ENCODE assay signal across 14 cellular contexts in the genomic region with DNA sequence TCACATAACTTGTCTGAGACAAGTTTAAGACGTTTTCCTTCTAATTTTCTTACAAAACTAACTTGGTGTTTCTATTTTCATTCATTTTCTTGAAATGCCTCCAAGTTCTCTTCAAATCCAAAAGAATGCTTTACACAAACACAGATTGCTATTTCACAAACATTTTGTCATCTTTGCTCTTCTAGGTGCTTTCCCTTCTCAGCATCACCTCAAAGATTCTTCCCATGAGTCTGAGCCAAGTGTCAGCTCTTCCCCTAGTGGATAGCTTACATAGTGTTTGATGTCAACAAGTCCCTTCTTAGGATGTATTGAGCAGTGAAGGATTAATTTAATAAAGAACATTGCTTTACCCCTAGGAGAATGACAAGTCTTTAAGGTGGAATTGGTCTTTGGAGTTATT. TPM values are rescaled to one million over a fixed set of nuclear protein-coding genes. Genes with fewer than 3 reads are reported as not detected.
A peak's percentile ranks its signal among the peaks of the same experiment; 100 is the strongest.
DNase-seq lines count a peak whose midpoint lies in the region; ATAC-seq, FAIRE-seq and TF ChIP-seq lines count a peak whose summit lies in the region.
"Had no signal": no experiment of that assay in that cellular context is flagged by ENCODE, and none has a peak within 500 bp of the region (broad histone marks: within the 10 kb centered on the region; RNA-seq: fewer than 3 reads in every experiment).

No MANE protein-coding gene starts in this region.

- H3K4me1 ChIP-seq in IMR-90 (ENCODE audit: control insufficient read depth, insufficient read depth, low read length): peaks cover 7% of the 10 kb centered on the region
- no peaks in the 10 kb centered on the region for H3K4me1 ChIP-seq in mesendoderm (ENCODE audit: control insufficient read depth, low read depth, low read length)

- no peaks in the 10 kb centered on the region for H3K9me1 ChIP-seq in IMR-90 (ENCODE audit: insufficient read depth, low read length)

- H3K79me1 ChIP-seq in IMR-90 (ENCODE audit: low read depth in 1 of 2, low read length in 2 of 2) (peaks cover 6 to 9% of the 10 kb centered on the region in 2 experiments; a peak in 3 of 4 replicates), mesendoderm (ENCODE audit: low read length) (no peaks in the 10 kb centered on the region)

- in situ Hi-C loops in IMR-90 (cut with MboI; ENCODE audit: low sequenced_read_pairs): no loop called here

- H2BK20ac ChIP-seq in IMR-90 (ENCODE audit: low read depth, low read length): no peak overlapping the region

- TF ChIP-seq POLR2A in IMR-90 (IDR thresholded peaks at IDR 0.05; ENCODE audit: low read depth, low read length): no peak

- H3K56ac ChIP-seq in IMR-90 (ENCODE audit: extremely low read depth, insufficient read depth, low read length): no peak overlapping the region
- H3K56ac ChIP-seq in mesendoderm (ENCODE audit: low read length): no peak overlapping the region

- no CpG with 5 or more reads among the region's 1 CpG for WGBS in IMR-90 (ENCODE audit: extremely low coverage in 2 of 2, insufficient read length in 1 of 2), 2 experiments
- WGBS in mesendoderm (ENCODE audit: extremely low coverage, insufficient coverage, low lambda C conversion rate): 100% methylated on average over 1 of the region's 1 CpG

- H3K4me3 ChIP-seq in IMR-90 (ENCODE audit: insufficient read depth, low read depth, low read length) (no peak overlapping the region), bronchial epithelial cell (ENCODE audit: low read depth, low read length) (no peak overlapping the region), mesendoderm (ENCODE audit: low read length) (no peak overlapping the region)

- no peaks in the 10 kb centered on the region for H3K27me3 ChIP-seq in IMR-90 (ENCODE audit: control insufficient read depth, insufficient read depth, low read length)
- H3K27me3 ChIP-seq in bronchial epithelial cell (ENCODE audit: control insufficient read depth, insufficient read depth, low read length): no peaks in the 10 kb centered on the region
- no peaks in the 10 kb centered on the region for H3K27me3 ChIP-seq in mesendoderm (ENCODE audit: insufficient read depth, low read length, poor library complexity)

- ATAC-seq in IMR-90 (ENCODE audit: low read depth) (peak; percentile 50), GM21447 (IDR thresholded peaks at IDR 0.05; ENCODE audit: unreplicated experiment) (no peak)
- ATAC-seq: activated naive CD8-positive, alpha-beta T cell treated with anti-CD3 and anti-CD28 coated beads, Interleukin-2, amount 50 U/mL, for 24 hours; CD8-positive, alpha-beta T cell; Panc1 had no signal

- H4K8ac ChIP-seq in IMR-90 (ENCODE audit: low read depth in 2 of 2, low read length in 2 of 2) (no peak overlapping the region), mesendoderm (ENCODE audit: low read depth, low read length) (no peak overlapping the region)

- no peak for FAIRE-seq in bronchial epithelial cell (lab: Jason Lieb, UNC)

- peak overlapping the region; percentile 19; the same call in 1 of the 2 replicates for H3K4me2 ChIP-seq in IMR-90 (ENCODE audit: low read depth, low read length)
- H3K4me2 ChIP-seq in mesendoderm (ENCODE audit: low read length): no peak overlapping the region

- no peak overlapping the region for H2BK15ac ChIP-seq in IMR-90 (ENCODE audit: low read depth, low read length)
- no peak overlapping the region for H2BK15ac ChIP-seq in mesendoderm (replicated peaks; ENCODE audit: low read depth)

- no peak overlapping the region for H4K5ac ChIP-seq in IMR-90 (ENCODE audit: low read depth, low read length)
- H4K5ac ChIP-seq in mesendoderm (ENCODE audit: low read length): no peak overlapping the region

- H3K23ac ChIP-seq in IMR-90 (ENCODE audit: low read depth, low read length) (no peak overlapping the region), mesendoderm (ENCODE audit: low read length) (no peak overlapping the region)

- H3K4ac ChIP-seq in IMR-90 (ENCODE audit: low read depth, low read length) (no peak overlapping the region), mesendoderm (ENCODE audit: low read depth, low read length) (no peak overlapping the region)

- H3K27ac ChIP-seq in IMR-90 (ENCODE audit: insufficient read depth, low read length): peak overlapping the region; percentile 33; the same call in 1 of the 2 replicates
- no peak overlapping the region for H3K27ac ChIP-seq in mesendoderm (ENCODE audit: low read depth, low read length)

- H3K79me2 ChIP-seq in mesendoderm (ENCODE audit: control insufficient read depth, insufficient read depth, low read length): no peaks in the 10 kb centered on the region

- no peaks in the 10 kb centered on the region for H4K20me1 ChIP-seq in IMR-90 (ENCODE audit: insufficient read depth, low read length)

- TF ChIP-seq CTCF in AG09319 (IDR thresholded peaks at IDR 0.05; ENCODE audit: low read depth, low read length): peak; percentile 9
- TF ChIP-seq CTCF in IMR-90 (conservative IDR thresholded peaks at IDR 0.05; ENCODE audit: low read depth, low read length): peak; percentile 31; the same call in 1 of the 2 replicates
- TF ChIP-seq CTCF in bronchial epithelial cell (IDR thresholded peaks at IDR 0.05; ENCODE audit: insufficient read depth, low read length, severe bottlenecking): no peak
- no peak for TF ChIP-seq CTCF in GM10248 (IDR thresholded peaks at IDR 0.05; ENCODE audit: control extremely low read depth, extremely low read depth, low read depth, missing control alignments)

- H3K36me3 ChIP-seq in IMR-90 (ENCODE audit: control insufficient read depth, insufficient read depth, low read length) (no peaks in the 10 kb centered on the region), bronchial epithelial cell (ENCODE audit: control insufficient read depth, insufficient read depth, low read length) (no peaks in the 10 kb centered on the region), mesendoderm (ENCODE audit: control insufficient read depth, insufficient read depth, low read length) (no peaks in the 10 kb centered on the region)

- no peak overlapping the region for H2AK9ac ChIP-seq in IMR-90 (replicated peaks; ENCODE audit: low read depth, low read length, poor library complexity)

- no peak overlapping the region for H3K14ac ChIP-seq in IMR-90 (replicated peaks; ENCODE audit: low read depth, low read length)

- H2BK120ac ChIP-seq in IMR-90 (ENCODE audit: low read depth, low read length) (no peak overlapping the region; the same call in 1 of the 2 replicates), mesendoderm (ENCODE audit: low read depth, low read length) (no peak overlapping the region)

- CTCF ChIA-PET in IMR-90 (lab: Yijun Ruan, JAX) (interaction anchor here (0.9 to 1.1 kb wide), 2 partner anchors 21 to 238 kb away, joined by 3 read pairs; no protein-coding TSS in a partner anchor), GM10248 (lab: Yijun Ruan, JAX) (no interaction called here)

- intact Hi-C loops in IMR-90 (cut with micrococcal nuclease): no loop called here

- H2AK5ac ChIP-seq in IMR-90 (ENCODE audit: low read depth, low read length) (no peak overlapping the region), mesendoderm (ENCODE audit: low read length) (no peak overlapping the region)

- no peak for TF ChIP-seq RAD21 in IMR-90 (IDR thresholded peaks at IDR 0.05; ENCODE audit: low read length)

- H3K18ac ChIP-seq in IMR-90 (ENCODE audit: low read depth, low read length): peak overlapping the region; percentile 64; the same call in 1 of the 2 replicates
- no peak overlapping the region for H3K18ac ChIP-seq in mesendoderm (ENCODE audit: low read length)

- H3K9me3 ChIP-seq in IMR-90 (ENCODE audit: control insufficient read depth, insufficient read depth, low read length): no peaks in the 10 kb centered on the region

- no peak overlapping the region for H4K91ac ChIP-seq in IMR-90 (ENCODE audit: insufficient read depth, low read depth, low read length)

- no peak overlapping the region for H2AFZ ChIP-seq in IMR-90 (replicated peaks; ENCODE audit: low read length, poor library complexity)

- peak overlapping the region; percentile 97 for H2BK5ac ChIP-seq in IMR-90 (ENCODE audit: low read depth, low read length, poor library complexity, severe bottlenecking)
- H2BK5ac ChIP-seq in mesendoderm (ENCODE audit: low read length): no peak overlapping the region

- no peak overlapping the region for H3K9ac ChIP-seq in IMR-90 (ENCODE audit: low read depth, low read length)
- H3K9ac ChIP-seq in mesendoderm (ENCODE audit: low read length): no peak overlapping the region

- DNase-seq in AG09319 (ENCODE audit: extremely low read depth, low read depth) (no peak), IMR-90 (peak; percentile 93), bronchial epithelial cell (ENCODE audit: low read depth) (peak; percentile 62), mesendoderm (peak; percentile 53), GM10248 (ENCODE audit: extremely low spot score) (no peak), NCI-H345 (lab: John Stamatoyannopoulos, UW) (no peak)
- no peak for DNase-seq in stimulated activated CD4-positive, alpha-beta T cell treated with anti-CD3 and anti-CD28 coated beads, Interleukin-2, amount 100 ng/mL, for 48 hours
- DNase-seq: activated naive CD8-positive, alpha-beta T cell treated with anti-CD3 and anti-CD28 coated beads, Interleukin-2, amount 50 U/mL, for 24 hours; CD8-positive, alpha-beta T cell; H7; naive B cell; NCI-H2081 had no signal

- POLR2A ChIA-PET in IMR-90 (lab: Charles Lee; ENCODE audit: unreplicated experiment) (no interaction called here), GM10248 (lab: Yijun Ruan, JAX) (no interaction called here)

- dilution Hi-C loops in IMR-90 (cut with HindIII; ENCODE audit: low sequenced_read_pairs, unreplicated experiment): no loop called here

- no TSS peak for BruUV-seq in IMR-90 (replicated peaks; lab: Mats Ljungman, UMichigan)

TF ChIP-seq in IMR-90, 13 proteins besides CTCF, POLR2A, EP300 and RAD21:
- TF ChIP-seq MAZ (IDR thresholded peaks at IDR 0.05; ENCODE audit: borderline replicate concordance, low read depth, low read length) (no peak), CEBPB (IDR thresholded peaks at IDR 0.05; ENCODE audit: low read depth, low read length) (peak; percentile 54)
TF ChIP-seq in IMR-90: peak in this region for 1.

RNA-seq across cellular contexts. Expression of a gene that starts 38.1 kb away (rescaled TPM):
- total RNA-seq in IMR-90 (2012; rRNA removed): 187 and 213 TPM in 2 replicates
- 27.0 and 31.2 TPM in 2 replicates for polyA plus RNA-seq in IMR-90 (2012; rRNA removed)
- polyA plus RNA-seq in IMR-90 (2012; cell fraction: cytosol; rRNA removed): 4.9 and 6.8 TPM in 2 replicates
- polyA plus RNA-seq in IMR-90 (2012; cell fraction: nucleus; rRNA removed; ENCODE audit: low replicate concordance): 2.4 and 22.8 TPM in 2 replicates
- total RNA-seq in bronchial epithelial cell: 57.7 and 60.3 TPM in 2 replicates
- polyA plus RNA-seq in mesendoderm (2013, experiment 1 of 2): 22.5 TPM
- polyA plus RNA-seq in mesendoderm (2013, experiment 2 of 2): 23.7 TPM

Comparison
In these comparisons a context has a peak if more than half of its experiments do, and no peak if none do; other contexts are left out.
1. DNase-seq: peak in IMR-90 (single experiment), bronchial epithelial cell (single experiment) and mesendoderm (single experiment); none in AG09319 (single experiment), GM10248 (single experiment), NCI-H345 (single experiment) and stimulated activated CD4-positive, alpha-beta T cell treated with anti-CD3 and anti-CD28 coated beads, Interleukin-2, amount 100 ng/mL, for 48 hours (0 of 2).
2. CTCF ChIP-seq: peak in AG09319 (single experiment) and IMR-90 (single experiment); none in bronchial epithelial cell (single experiment) and GM10248 (single experiment).